In the genomic region with DNA sequence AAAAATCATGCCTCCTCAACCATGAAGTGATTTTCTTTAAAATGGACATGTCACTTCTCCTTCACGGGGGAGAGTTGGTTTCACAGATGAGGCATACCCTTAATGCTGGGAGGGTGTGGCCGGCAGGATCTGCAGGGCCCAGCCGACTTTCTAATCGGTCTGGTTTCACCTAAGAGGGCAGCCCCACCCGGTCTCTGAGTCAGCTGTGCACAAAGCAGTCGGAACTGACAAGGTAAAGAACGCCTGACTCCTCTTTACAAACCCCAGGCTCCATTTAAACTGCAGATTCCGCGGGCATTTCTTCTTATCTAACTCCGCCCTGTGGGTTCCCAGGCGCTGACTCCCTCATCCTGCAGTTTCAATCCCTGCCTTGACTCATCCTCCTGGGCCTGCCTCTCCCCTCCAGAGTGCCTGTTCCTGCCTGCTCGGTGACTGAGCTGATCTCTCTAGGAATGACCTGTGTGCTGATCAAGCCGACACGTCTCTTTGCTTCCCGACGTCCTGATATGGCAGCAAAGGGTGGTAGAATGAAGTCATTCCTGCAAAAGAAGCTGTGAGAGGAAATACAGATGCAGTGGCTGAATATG, we compare ENCODE assay signal across 8 cellular contexts.
DNase-seq lines count a peak whose midpoint lies in the region; ATAC-seq and TF ChIP-seq lines count a peak whose summit lies in the region.

No MANE protein-coding gene starts in this region.

- no peaks in the 10 kb centered on the region for H3K36me3 Mint-ChIP-seq in activated CD8-positive, alpha-beta T cell treated with anti-CD3 and anti-CD28 coated beads, Interleukin-2, amount 10 ng/mL, durations not matched to agents 7 days and 5 days (ENCODE audit: low read depth)

- no peak overlapping the region for H3K27ac ChIP-seq in OCI-LY3 (ENCODE audit: low read length)

- H3K9me3 Mint-ChIP-seq in activated CD8-positive, alpha-beta T cell treated with anti-CD3 and anti-CD28 coated beads, Interleukin-2, amount 10 ng/mL, durations not matched to agents 7 days and 5 days (ENCODE audit: insufficient read depth): no peaks in the 10 kb centered on the region

- H3K27me3 Mint-ChIP-seq in activated CD8-positive, alpha-beta T cell treated with anti-CD3 and anti-CD28 coated beads, Interleukin-2, amount 10 ng/mL, durations not matched to agents 7 days and 5 days (ENCODE audit: low read depth): peaks cover 3% of the 10 kb centered on the region

- no peaks in the 10 kb centered on the region for H3K27me3 ChIP-seq in OCI-LY3 (ENCODE audit: low read depth, low read length)

- no peaks in the 10 kb centered on the region for H3K4me1 Mint-ChIP-seq in activated CD8-positive, alpha-beta T cell treated with anti-CD3 and anti-CD28 coated beads, Interleukin-2, amount 10 ng/mL, durations not matched to agents 7 days and 5 days (ENCODE audit: low read depth)

- H3K4me3 Mint-ChIP-seq in activated CD8-positive, alpha-beta T cell treated with anti-CD3 and anti-CD28 coated beads, Interleukin-2, amount 10 ng/mL, durations not matched to agents 7 days and 5 days: no peak overlapping the region

- no peak overlapping the region; the same call in 1 of the 2 replicates for H2AFZ ChIP-seq in OCI-LY3 (ENCODE audit: low read depth, low read length)

- in situ Hi-C loops in G401 (cut with HindIII; ENCODE audit: low sequenced_read_pairs): no loop called here

- no peak overlapping the region for H3K9ac ChIP-seq in OCI-LY3 (ENCODE audit: low read length)

- TF ChIP-seq CTCF in OCI-LY3 (IDR thresholded peaks at IDR 0.05; ENCODE audit: low read depth, low read length) (no peak), fibroblast of the aortic adventitia (IDR thresholded peaks at IDR 0.05; ENCODE audit: insufficient read depth, low read length) (no peak)

- H3K9me3 ChIP-seq in OCI-LY3 (ENCODE audit: insufficient read depth, low read length): no peaks in the 10 kb centered on the region

- ATAC-seq in GM21515 (IDR thresholded peaks at IDR 0.05; ENCODE audit: unreplicated experiment) (peak; percentile 69), HG03280 (IDR thresholded peaks at IDR 0.05; ENCODE audit: unreplicated experiment) (no peak), GM21825 (IDR thresholded peaks at IDR 0.05; ENCODE audit: unreplicated experiment) (no peak)
- no peak for ATAC-seq in activated CD8-positive, alpha-beta T cell treated with anti-CD3 and anti-CD28 coated beads, Interleukin-2, amount 10 ng/mL, durations not matched to agents 7 days and 5 days

- DNase-seq in fibroblast of the aortic adventitia (ENCODE audit: low read depth) (peak; percentile 85), renal cortical epithelial cell (ENCODE audit: low read depth) (peak; percentile 82), G401 (ENCODE audit: low spot score) (no peak)
- no peak for DNase-seq in activated CD8-positive, alpha-beta T cell treated with anti-CD3 and anti-CD28 coated beads, Interleukin-2, amount 10 ng/mL, durations not matched to agents 7 days and 5 days

- 0 out of 2 replicates have a peak, but pooled peaks cover 6% of the 10 kb centered on the region for H3K4me1 ChIP-seq in OCI-LY3 (ENCODE audit: low read length)

- POLR2A ChIA-PET in activated CD8-positive, alpha-beta T cell treated with anti-CD3 and anti-CD28 coated beads, Interleukin-2, amount 10 ng/mL, durations not matched to agents 7 days and 5 days (lab: Charles Lee): no interaction called here

- no peaks in the 10 kb centered on the region for H3K79me2 ChIP-seq in OCI-LY3 (ENCODE audit: low read length)

- CTCF ChIA-PET in activated CD8-positive, alpha-beta T cell treated with anti-CD3 and anti-CD28 coated beads, Interleukin-2, amount 10 ng/mL, durations not matched to agents 7 days and 5 days (lab: Charles Lee): no interaction called here

- no peaks in the 10 kb centered on the region for H4K20me1 ChIP-seq in OCI-LY3 (ENCODE audit: insufficient read depth, low read length)

- peak overlapping the region; percentile 5; the same call in 1 of the 2 replicates for H3K4me2 ChIP-seq in OCI-LY3 (ENCODE audit: low read length)

- H3K36me3 ChIP-seq in OCI-LY3 (replicated peaks; ENCODE audit: low read depth, low read length): no peaks in the 10 kb centered on the region

- no peak overlapping the region for H3K27ac Mint-ChIP-seq in activated CD8-positive, alpha-beta T cell treated with anti-CD3 and anti-CD28 coated beads, Interleukin-2, amount 10 ng/mL, durations not matched to agents 7 days and 5 days

- no peak overlapping the region for H3K4me3 ChIP-seq in OCI-LY3 (ENCODE audit: low read length)
- H3K4me3 ChIP-seq in fibroblast of the aortic adventitia (ENCODE audit: low read depth, low read length): peak overlapping the region; percentile 52

Comparison
In these comparisons a context has a peak if more than half of its experiments do, and no peak if none do; other contexts are left out.
1. DNase-seq: peak in fibroblast of the aortic adventitia (single experiment) and renal cortical epithelial cell (single experiment); none in G401 (single experiment) and activated CD8-positive, alpha-beta T cell treated with anti-CD3 and anti-CD28 coated beads, Interleukin-2, amount 10 ng/mL, durations not matched to agents 7 days and 5 days (single experiment).